Comparison of ENCODE assay signal across 8 cellular contexts in the genomic region with DNA sequence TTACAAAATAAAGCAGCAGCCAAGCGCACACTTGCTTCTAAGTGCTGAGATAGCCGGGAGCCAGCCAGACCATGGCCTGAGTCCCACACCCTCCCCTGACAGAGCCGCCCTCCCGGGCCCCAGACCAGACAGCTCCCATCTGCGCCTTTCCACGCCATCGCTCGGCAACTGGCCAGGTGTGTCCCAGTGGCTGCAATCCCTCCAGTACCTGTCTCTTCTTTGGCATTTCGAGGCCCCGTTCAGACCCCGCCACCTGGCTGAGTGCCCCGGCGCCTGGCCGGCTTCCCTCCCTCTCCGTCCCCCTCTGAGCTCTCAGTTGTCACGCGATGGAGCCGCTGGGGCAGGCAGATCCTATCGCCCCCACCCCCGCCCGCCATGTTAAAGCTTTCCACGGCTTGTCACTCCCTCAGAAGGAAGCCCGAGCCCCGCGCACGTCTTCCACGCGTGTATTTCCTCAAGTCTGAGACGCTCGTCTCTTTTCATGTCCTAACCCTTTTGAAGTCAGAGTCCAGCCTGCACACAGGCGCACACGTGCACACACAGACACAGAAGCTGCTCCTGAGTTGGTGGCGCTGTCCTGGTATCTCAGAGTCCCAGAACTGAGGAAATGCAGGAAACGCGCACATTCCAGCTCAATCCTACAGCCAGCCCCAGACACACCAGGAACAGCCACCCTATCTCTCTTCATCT. TPM values are rescaled to one million over a fixed set of nuclear protein-coding genes. Genes with fewer than 3 reads are reported as not detected.
DNase-seq lines count a peak whose midpoint lies in the region; ATAC-seq and TF ChIP-seq lines count a peak whose summit lies in the region.

No MANE protein-coding gene starts in this region.

- H3K4me1 ChIP-seq in mucosa of rectum (ENCODE audit: control insufficient read depth in 2 of 2, insufficient read depth in 2 of 2, low read length in 2 of 2), result peaks cover 23 to 30% of the 10 kb centered on the region in 2 donors

- H3K36me3 Mint-ChIP-seq in activated CD4-positive, alpha-beta T cell treated with anti-CD3 and anti-CD28 coated beads, Interleukin-2, amount 10 ng/mL, durations not matched to agents 24 days and 14 days (ENCODE audit: low read depth), result peaks cover 22% of the 10 kb centered on the region

- H3K9me3 Mint-ChIP-seq in activated CD4-positive, alpha-beta T cell treated with anti-CD3 and anti-CD28 coated beads, Interleukin-2, amount 10 ng/mL, durations not matched to agents 24 days and 14 days, result no peaks in the 10 kb centered on the region

- peak overlapping the region; percentile 52 to 69 for H3K27ac ChIP-seq in mucosa of rectum (ENCODE audit: low read depth in 2 of 2, low read length in 2 of 2)

- peaks cover 10% of the 10 kb centered on the region for H3K4me1 Mint-ChIP-seq in activated CD4-positive, alpha-beta T cell treated with anti-CD3 and anti-CD28 coated beads, Interleukin-2, amount 10 ng/mL, durations not matched to agents 24 days and 14 days

- H3K4me3 ChIP-seq in epithelial cell of esophagus (ENCODE audit: low read length), result no peak overlapping the region
- H3K4me3 ChIP-seq in mucosa of rectum (ENCODE audit: low read length in 2 of 2), result peak overlapping the region in 1 of 2 donors; percentile 23

- no peak for ATAC-seq in GM18517 (IDR thresholded peaks at IDR 0.05; ENCODE audit: unreplicated experiment)
- no peak for ATAC-seq in HG02642 (IDR thresholded peaks at IDR 0.05; ENCODE audit: poor library complexity, unreplicated experiment)

- intact Hi-C loops in activated CD4-positive, alpha-beta T cell treated with anti-CD3 and anti-CD28 coated beads, Interleukin-2, amount 10 ng/mL, durations not matched to agents 24 days and 14 days (cut with micrococcal nuclease), result no loop called here

- H3K27me3 Mint-ChIP-seq in activated CD4-positive, alpha-beta T cell treated with anti-CD3 and anti-CD28 coated beads, Interleukin-2, amount 10 ng/mL, durations not matched to agents 24 days and 14 days, result no peaks in the 10 kb centered on the region

- no peaks in the 10 kb centered on the region for H3K9me3 ChIP-seq in mucosa of rectum (ENCODE audit: control insufficient read depth in 2 of 2, low read length in 2 of 2)

- no peaks in the 10 kb centered on the region for H3K27me3 ChIP-seq in mucosa of rectum (ENCODE audit: control insufficient read depth in 2 of 2, insufficient read depth in 2 of 2, low read length in 2 of 2)

- no peak overlapping the region for H3K27ac Mint-ChIP-seq in activated CD4-positive, alpha-beta T cell treated with anti-CD3 and anti-CD28 coated beads, Interleukin-2, amount 10 ng/mL, durations not matched to agents 24 days and 14 days

- DNase-seq in AG09319 (ENCODE audit: extremely low read depth, low read depth) (no peak), NCI-H446 treated with DMSO at 0.1 percent for 48 hours (lab: John Stamatoyannopoulos, UW) (peak; percentile 40), epithelial cell of esophagus (ENCODE audit: low read depth) (peak; percentile 31), LoVo (ENCODE audit: low spot score) (no peak)
- DNase-seq in activated CD4-positive, alpha-beta T cell treated with anti-CD3 and anti-CD28 coated beads, Interleukin-2, amount 10 ng/mL, durations not matched to agents 24 days and 14 days, result no peak

- peaks cover 13 to 15% of the 10 kb centered on the region in 2 donors for H3K36me3 ChIP-seq in mucosa of rectum (ENCODE audit: control insufficient read depth in 2 of 2, insufficient read depth in 2 of 2, low read length in 2 of 2)

- H3K4me3 Mint-ChIP-seq in activated CD4-positive, alpha-beta T cell treated with anti-CD3 and anti-CD28 coated beads, Interleukin-2, amount 10 ng/mL, durations not matched to agents 24 days and 14 days, result no peak overlapping the region

- TF ChIP-seq CTCF in AG09319 (IDR thresholded peaks at IDR 0.05; ENCODE audit: low read depth, low read length) (peak; percentile 8), epithelial cell of esophagus (IDR thresholded peaks at IDR 0.05; ENCODE audit: insufficient read depth, low read depth, low read length, missing control alignments) (no peak)

- no peak overlapping the region for H3K9ac ChIP-seq in mucosa of rectum (ENCODE audit: low read depth in 1 of 2, low read length in 2 of 2)

RNA-seq across cellular contexts. Expression of gene MLLT1, which starts 7.9 kb away (rescaled TPM):
- 67.5 and 74.3 TPM in 2 replicates for total RNA-seq in activated CD4-positive, alpha-beta T cell treated with anti-CD3 and anti-CD28 coated beads, Interleukin-2, amount 10 ng/mL, durations not matched to agents 24 days and 14 days

Comparison
In these comparisons a context has a peak if more than half of its experiments do, and no peak if none do; other contexts are left out.
1. DNase-seq: peak in NCI-H446 treated with DMSO at 0.1 percent for 48 hours (single experiment) and epithelial cell of esophagus (single experiment); none in AG09319 (single experiment), activated CD4-positive, alpha-beta T cell treated with anti-CD3 and anti-CD28 coated beads, Interleukin-2, amount 10 ng/mL, durations not matched to agents 24 days and 14 days (single experiment) and LoVo (single experiment).